In the genomic region with DNA sequence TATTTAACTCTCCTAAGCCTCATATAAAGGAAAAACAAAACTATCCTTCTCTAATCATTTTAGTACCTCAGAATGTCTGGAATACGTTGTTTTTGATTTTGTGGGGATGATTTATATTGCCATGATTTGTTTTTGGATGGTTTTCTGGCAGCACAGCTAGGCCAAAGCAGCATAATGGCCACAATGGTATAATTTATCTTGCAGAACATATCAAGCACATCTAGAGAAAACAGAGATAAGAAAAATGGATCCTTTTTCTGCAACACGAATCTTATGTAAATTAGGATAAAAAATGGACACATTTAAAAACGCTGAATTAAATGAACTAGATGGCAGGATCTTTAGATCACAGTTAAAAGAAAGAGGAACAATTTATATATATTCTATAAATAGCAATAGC, we compare ENCODE assay signal across 28 cellular contexts.
"Had no signal": no experiment of that assay in that cellular context is flagged by ENCODE, and none has a peak within 500 bp of the region (broad histone marks: within the 10 kb centered on the region; RNA-seq: fewer than 3 reads in every experiment).

No MANE protein-coding gene starts in this region.

- DNase-seq: activated CD4-positive, alpha-beta T cell treated with anti-CD3 and anti-CD28 coated beads for 48 hours; activated CD4-positive, alpha-beta T cell treated with anti-CD3 and anti-CD28 coated beads, Interleukin-2, amount 50 U/mL, for 48 hours; activated CD4-positive, CD25-positive, alpha-beta regulatory T cell treated with anti-CD3 and anti-CD28 coated beads, Interleukin-2, amount 50 U/mL, for 72 hours; activated CD8-positive, alpha-beta memory T cell treated with anti-CD3 and anti-CD28 coated beads, Interleukin-2, amount 10 ng/mL, durations not matched to agents 7 days and 5 days; activated effector memory CD4-positive, alpha-beta T cell treated with Interleukin-2 at 50 U/mL for 16 hours; activated naive CD4-positive, alpha-beta T cell; activated T-cell treated with anti-CD3 and anti-CD28 coated beads, Interleukin-2, amount 50 U/mL, for 24 hours; amniotic stem cell; brain microvascular endothelial cell; KG1; NCI-H1092 treated with DMSO at 0.1 percent for 48 hours; NCI-H1417 treated with DMSO at 0.1 percent for 48 hours; NCI-H1694; NCI-H2029; NCI-H2107; NCI-H2171 treated with DMSO at 0.1 percent for 48 hours; NCI-H226; NCI-H510A; NCI-H526 treated with DMSO at 0.1 percent for 48 hours; NCI-H82; RPMI8226 had no signal

- H3K4me3 ChIP-seq: cardiac muscle cell had no signal

- H3K27me3 Mint-ChIP-seq: activated CD8-positive, alpha-beta memory T cell treated with anti-CD3 and anti-CD28 coated beads, Interleukin-2, amount 10 ng/mL, durations not matched to agents 7 days and 5 days; activated naive CD4-positive, alpha-beta T cell treated with anti-CD3 and anti-CD28 coated beads, Interleukin-2, amount 50 U/mL, for 24 hours; activated T-cell treated with anti-CD3 and anti-CD28 coated beads, Interleukin-2, amount 50 U/mL, for 24 hours had no signal

- ATAC-seq: activated CD8-positive, alpha-beta memory T cell treated with anti-CD3 and anti-CD28 coated beads, Interleukin-2, amount 10 ng/mL, durations not matched to agents 7 days and 5 days; Panc1; Right ventricle myocardium inferior; WTC11 had no signal

- H3K27ac Mint-ChIP-seq: activated CD8-positive, alpha-beta memory T cell treated with anti-CD3 and anti-CD28 coated beads, Interleukin-2, amount 10 ng/mL, durations not matched to agents 7 days and 5 days; activated naive CD4-positive, alpha-beta T cell treated with anti-CD3 and anti-CD28 coated beads, Interleukin-2, amount 50 U/mL, for 24 hours; activated T-cell treated with anti-CD3 and anti-CD28 coated beads, Interleukin-2, amount 50 U/mL, for 24 hours; activated T-helper 1 cell treated with anti-CD3 and anti-CD28 coated beads, Interleukin-12 subunit alpha, Interleukin-12 subunit beta, Interleukin-2, Interleukin-4 antibody, amounts not matched to agents 30 ng/mL and 10 ng/mL and 1 ng/mL, durations not matched to agents 14 hours and 24 hours and 36 hours; T-helper 1 cell treated with Interleukin-12 subunit alpha and Interleukin-12 subunit beta and Interleukin-4 antibody, amounts not matched to agents 30 μg/mL and 1 μg/mL, for 36 hours; WTC11 had no signal

- H3K4me1 Mint-ChIP-seq: activated CD8-positive, alpha-beta memory T cell treated with anti-CD3 and anti-CD28 coated beads, Interleukin-2, amount 10 ng/mL, durations not matched to agents 7 days and 5 days; activated naive CD4-positive, alpha-beta T cell treated with anti-CD3 and anti-CD28 coated beads, Interleukin-2, amount 50 U/mL, for 24 hours had no signal

- H3K27me3 ChIP-seq: brain microvascular endothelial cell, cardiac muscle cell had no signal

- H3K27ac ChIP-seq: brain microvascular endothelial cell, cardiac muscle cell had no signal

- H3K9me3 Mint-ChIP-seq: activated naive CD4-positive, alpha-beta T cell treated with anti-CD3 and anti-CD28 coated beads, Interleukin-2, amount 50 U/mL, for 24 hours; activated T-helper 1 cell treated with anti-CD3 and anti-CD28 coated beads, Interleukin-12 subunit alpha, Interleukin-12 subunit beta, Interleukin-2, Interleukin-4 antibody, amounts not matched to agents 30 ng/mL and 10 ng/mL and 1 ng/mL, durations not matched to agents 14 hours and 24 hours and 36 hours; T-helper 1 cell treated with Interleukin-12 subunit alpha and Interleukin-12 subunit beta and Interleukin-4 antibody, amounts not matched to agents 30 μg/mL and 1 μg/mL, for 36 hours had no signal

- H3K4me3 Mint-ChIP-seq: activated CD8-positive, alpha-beta memory T cell treated with anti-CD3 and anti-CD28 coated beads, Interleukin-2, amount 10 ng/mL, durations not matched to agents 7 days and 5 days; activated naive CD4-positive, alpha-beta T cell treated with anti-CD3 and anti-CD28 coated beads, Interleukin-2, amount 50 U/mL, for 24 hours; activated T-cell treated with anti-CD3 and anti-CD28 coated beads, Interleukin-2, amount 50 U/mL, for 24 hours; activated T-helper 1 cell treated with anti-CD3 and anti-CD28 coated beads, Interleukin-12 subunit alpha, Interleukin-12 subunit beta, Interleukin-2, Interleukin-4 antibody, amounts not matched to agents 30 ng/mL and 10 ng/mL and 1 ng/mL, durations not matched to agents 14 hours and 24 hours and 36 hours; T-helper 1 cell treated with Interleukin-12 subunit alpha and Interleukin-12 subunit beta and Interleukin-4 antibody, amounts not matched to agents 30 μg/mL and 1 μg/mL, for 36 hours; WTC11 had no signal

- H3K36me3 ChIP-seq: brain microvascular endothelial cell, cardiac muscle cell had no signal

- H3K36me3 Mint-ChIP-seq: activated CD8-positive, alpha-beta memory T cell treated with anti-CD3 and anti-CD28 coated beads, Interleukin-2, amount 10 ng/mL, durations not matched to agents 7 days and 5 days; activated naive CD4-positive, alpha-beta T cell treated with anti-CD3 and anti-CD28 coated beads, Interleukin-2, amount 50 U/mL, for 24 hours had no signal
